In the genomic region with DNA sequence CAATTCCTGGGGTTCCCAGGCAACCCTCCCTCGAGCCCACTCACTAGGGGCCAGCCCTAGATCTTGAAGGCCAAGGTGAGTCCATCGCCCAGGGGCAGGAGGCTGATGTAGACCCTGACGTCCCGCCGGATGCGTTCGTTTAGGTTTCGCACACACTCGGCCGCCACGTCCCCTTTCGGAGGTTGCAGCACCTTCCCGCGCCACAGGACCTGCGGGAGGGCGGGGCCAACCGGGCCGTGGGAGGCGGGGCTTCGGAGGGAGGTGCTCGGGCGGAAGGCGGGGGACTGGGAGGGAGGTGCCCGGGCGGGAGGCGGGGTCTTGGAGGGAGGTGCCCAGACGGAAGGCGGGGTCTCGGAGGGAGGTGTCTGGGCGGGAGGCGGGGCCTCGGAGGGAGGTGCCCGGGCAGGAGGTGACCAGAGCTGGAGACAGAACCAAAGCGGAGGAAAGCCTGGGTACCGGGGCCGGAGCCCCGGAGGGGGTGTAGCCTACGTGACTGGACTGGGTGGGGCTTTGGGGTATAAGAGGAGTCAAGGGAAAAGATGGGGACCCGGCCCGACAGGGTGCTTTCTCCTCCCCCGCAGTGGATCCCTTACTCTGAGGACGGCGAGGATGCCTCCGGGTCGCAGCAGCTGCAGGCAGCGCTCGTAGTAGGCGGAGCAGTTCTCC, we compare ENCODE assay signal across 8 cellular contexts. TPM values are rescaled to one million over a fixed set of nuclear protein-coding genes. Genes with fewer than 3 reads are reported as not detected.
A peak's percentile ranks its signal among the peaks of the same experiment; 100 is the strongest.
DNase-seq lines count a peak whose midpoint lies in the region; ATAC-seq and TF ChIP-seq lines count a peak whose summit lies in the region.

No MANE protein-coding gene starts in this region.

- H3K9me3 ChIP-seq in KOPT-K1 (ENCODE audit: insufficient read depth, low read length, poor library complexity, severe bottlenecking): no peaks in the 10 kb centered on the region
- H3K9me3 ChIP-seq in neutrophil: no peaks in the 10 kb centered on the region

- H3K4me1 ChIP-seq in foreskin keratinocyte (peaks cover 6% of the 10 kb centered on the region), neutrophil (ENCODE audit: control insufficient read depth in 1 of 2, insufficient read depth in 1 of 2, low read depth in 1 of 2, low read length in 1 of 2) (peaks cover 22 to 27% of the 10 kb centered on the region in 2 experiments)

- DNase-seq in DMS114 treated with DMSO at 0.1 percent for 48 hours (lab: John Stamatoyannopoulos, UW; ENCODE audit: unreplicated experiment) (peak; percentile 90), SHP77 treated with DMSO at 0.1 percent for 48 hours (lab: John Stamatoyannopoulos, UW) (peak; percentile 24), foreskin keratinocyte (peak; percentile 83 to 92), stromal cell of bone marrow (ENCODE audit: low read depth) (peak; percentile 63)
- peak; percentile 94 to 99 (median 98) for DNase-seq in activated naive CD4-positive, alpha-beta T cell (lab: John Stamatoyannopoulos, UW)

- ATAC-seq in GM21723 (IDR thresholded peaks at IDR 0.05; ENCODE audit: unreplicated experiment): peak; percentile 48
- peak; percentile 74 for ATAC-seq in foreskin keratinocyte

- H3K27ac ChIP-seq in KOPT-K1 (ENCODE audit: low read depth, low read length, poor library complexity, severe bottlenecking) (peak overlapping the region; percentile 50), foreskin keratinocyte (peak overlapping the region; percentile 27), neutrophil (peak overlapping the region; percentile 89)

- peak overlapping the region; percentile 86 to 99 for H3K4me3 ChIP-seq in neutrophil (ENCODE audit: low read depth in 1 of 2, low read length in 1 of 2)

- H3K36me3 ChIP-seq in KOPT-K1 (ENCODE audit: insufficient read depth, low read length) (peaks cover 47% of the 10 kb centered on the region), neutrophil (peaks cover 22% of the 10 kb centered on the region)

- no peak for TF ChIP-seq CTCF in foreskin keratinocyte (conservative IDR thresholded peaks at IDR 0.05)
- TF ChIP-seq CTCF in neutrophil (IDR thresholded peaks at IDR 0.05): peak; percentile 72

- H3K27me3 ChIP-seq in foreskin keratinocyte: no peaks in the 10 kb centered on the region
- H3K27me3 ChIP-seq in neutrophil: no peaks in the 10 kb centered on the region

RNA-seq across cellular contexts. Expression of a gene that starts 1.6 kb away (rescaled TPM):
- 21.3 and 28.2 TPM in 2 replicates for total RNA-seq in foreskin keratinocyte
- polyA plus RNA-seq in foreskin keratinocyte: 30.3 and 34.1 TPM in 2 replicates

RNA-seq across cellular contexts. Expression of a gene that starts 23.6 kb away (rescaled TPM):
- 231 and 234 TPM in 2 replicates for total RNA-seq in foreskin keratinocyte
- 227 and 253 TPM in 2 replicates for polyA plus RNA-seq in foreskin keratinocyte

Comparison
In these comparisons a context has a peak if more than half of its experiments do, and no peak if none do; other contexts are left out.
1. Peak in every context shown above with its lines: DNase-seq, ATAC-seq, H3K4me3 ChIP-seq and H3K27ac ChIP-seq.
2. DNase-seq: peak in every context shown above with its lines; median percentile 98 in activated naive CD4-positive, alpha-beta T cell; 90 in DMS114 treated with DMSO at 0.1 percent for 48 hours; 88 in foreskin keratinocyte; 63 in stromal cell of bone marrow; 24 in SHP77 treated with DMSO at 0.1 percent for 48 hours.
3. H3K27ac ChIP-seq: peak in every context shown above with its lines; median percentile 89 in neutrophil; 50 in KOPT-K1; 27 in foreskin keratinocyte.